37 cellular contexts compared by ENCODE assay signal in the genomic region with DNA sequence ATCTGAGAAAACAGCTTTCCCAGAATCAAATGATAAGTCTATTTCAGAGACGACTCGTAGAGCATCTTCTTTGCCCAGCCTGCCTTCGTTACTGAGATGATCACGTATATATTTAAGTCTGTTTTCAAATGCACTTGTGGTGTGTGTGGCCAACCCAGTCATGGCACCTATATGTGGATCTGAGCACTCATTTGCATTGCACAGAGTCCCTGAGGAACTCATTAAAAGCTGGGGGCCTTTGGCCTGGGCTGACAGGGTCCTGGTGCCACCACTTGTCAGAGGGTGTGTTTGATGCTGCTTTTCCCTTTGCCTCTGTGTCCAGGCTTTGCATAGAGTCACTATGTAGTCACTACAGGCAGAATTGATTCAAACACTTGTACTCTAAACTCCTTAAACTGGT. TPM values are rescaled to one million over a fixed set of nuclear protein-coding genes. Genes with fewer than 3 reads are reported as not detected.
"Had no signal": no experiment of that assay in that cellular context is flagged by ENCODE, and none has a peak within 500 bp of the region (broad histone marks: within the 10 kb centered on the region; RNA-seq: fewer than 3 reads in every experiment).

No MANE protein-coding gene starts in this region.

- DNase-seq: activated effector memory CD4-positive, alpha-beta T cell treated with anti-CD3 and anti-CD28 coated beads, Interleukin-2, amount 50 U/mL, for 16 hours; activated effector memory CD4-positive, alpha-beta T cell treated with Interleukin-2 at 50 U/mL for 16 hours; activated gamma-delta T cell; activated gamma-delta T cell treated with Interleukin-2 at 50 U/mL for 16 hours; activated naive CD4-positive, alpha-beta T cell; activated naive CD4-positive, alpha-beta T cell treated with anti-CD3 and anti-CD28 coated beads for 36 hours; activated naive CD4-positive, alpha-beta T cell treated with anti-CD3 and anti-CD28 coated beads, Interleukin-2, amount 10 ng/mL, durations not matched to agents 7 days and 5 days; activated naive CD4-positive, alpha-beta T cell treated with anti-CD3 and anti-CD28 coated beads, Interleukin-2, amount 50 U/mL, for 16 hours; activated naive CD4-positive, alpha-beta T cell treated with Interleukin-2 at 50 U/mL for 16 hours; activated naive CD8-positive, alpha-beta T cell treated with anti-CD3 and anti-CD28 coated beads for 36 hours; activated naive CD8-positive, alpha-beta T cell treated with anti-CD3 and anti-CD28 coated beads, Interleukin-2, amount 10 ng/mL, durations not matched to agents 7 days and 5 days; activated naive CD8-positive, alpha-beta T cell treated with anti-CD3 and anti-CD28 coated beads, Interleukin-2, amount 50 U/mL, for 24 hours; activated T-cell treated with anti-CD3 and anti-CD28 coated beads, Interleukin-2, amount 50 U/mL, for 24 hours; activated T-cell treated with anti-CD3 and anti-CD28 coated beads, Interleukin-2, amount 50 U/mL, for 4 hours; activated T-cell treated with anti-CD3 and anti-CD28 coated beads, Interleukin-2, amount 50 U/mL, for 48 hours; activated T-cell treated with anti-CD3 and anti-CD28 coated beads, Interleukin-2, amount 50 U/mL, for 72 hours; adrenal gland; amniotic stem cell; amygdala; anterior cingulate cortex; aorta; body of pancreas; brain microvascular endothelial cell; caudate nucleus; central memory CD4-positive, alpha-beta T cell; cerebellar nuclear complex had no signal

- H3K4me3 ChIP-seq: adrenal gland, ascending aorta, body of pancreas, breast epithelium, cardiac muscle cell had no signal

- H3K9me3 ChIP-seq: adrenal gland, ascending aorta, body of pancreas, breast epithelium had no signal

- H3K27me3 ChIP-seq: ascending aorta, body of pancreas, brain microvascular endothelial cell had no signal

- FAIRE-seq: astrocyte had no signal

- H3K36me3 ChIP-seq: adrenal gland, ascending aorta, brain microvascular endothelial cell, breast epithelium, cardiac muscle cell had no signal

- ATAC-seq: activated naive CD4-positive, alpha-beta T cell treated with anti-CD3 and anti-CD28 coated beads, Interleukin-2, amount 50 U/mL, for 72 hours; activated naive CD8-positive, alpha-beta T cell treated with anti-CD3 and anti-CD28 coated beads, Interleukin-2, amount 50 U/mL, for 24 hours; activated T-cell treated with anti-CD3 and anti-CD28 coated beads, Interleukin-2, amount 50 U/mL, for 4 hours; activated T-cell treated with anti-CD3 and anti-CD28 coated beads, Interleukin-2, amount 50 U/mL, for 72 hours; activated T-helper 17 cell treated with anti-CD3 and anti-CD28 coated beads, Interleukin-2, amount 50 U/mL, for 72 hours; body of pancreas had no signal

- H3K4me1 ChIP-seq: adrenal gland, ascending aorta, body of pancreas, breast epithelium had no signal

- H3K27ac ChIP-seq: adrenal gland, ascending aorta, body of pancreas, brain microvascular endothelial cell, breast epithelium, cardiac muscle cell had no signal

RNA-seq across cellular contexts. Expression of a gene that starts 17.4 kb away (rescaled TPM):
- total RNA-seq: activated naive CD4-positive, alpha-beta T cell treated with anti-CD3 and anti-CD28 coated beads for 36 hours; activated naive CD4-positive, alpha-beta T cell treated with anti-CD3 and anti-CD28 coated beads, Interleukin-2, amount 50 U/mL, for 72 hours; activated naive CD8-positive, alpha-beta T cell treated with anti-CD3 and anti-CD28 coated beads for 36 hours; activated naive CD8-positive, alpha-beta T cell treated with anti-CD3 and anti-CD28 coated beads, Interleukin-2, amount 10 ng/mL, durations not matched to agents 7 days and 5 days; activated T-cell treated with anti-CD3 and anti-CD28 coated beads, Interleukin-2, amount 50 U/mL, for 4 hours; activated T-cell treated with anti-CD3 and anti-CD28 coated beads, Interleukin-2, amount 50 U/mL, for 72 hours; activated T-helper 1 cell treated with anti-CD3 and anti-CD28 coated beads, Interleukin-12 subunit alpha, Interleukin-12 subunit beta, Interleukin-2, Interleukin-4 antibody, amounts not matched to agents 30 ng/mL and 10 ng/mL and 1 ng/mL, durations not matched to agents 14 hours and 24 hours and 36 hours; activated T-helper 17 cell treated with anti-CD3 and anti-CD28 coated beads, Interleukin-2, amount 50 U/mL, for 72 hours; activated T-helper 2 cell treated with anti-CD3 and anti-CD28 coated beads, Interferon-gamma antibody, Interleukin-2, Interleukin-4, amounts not matched to agents 10 μg/mL and 5 μg/mL and 100 μg/mL, durations not matched to agents 14 hours and 24 hours and 36 hours; adrenal gland; ascending aorta; astrocyte; body of pancreas; bronchial epithelial cell; cardiac muscle cell; cerebellum; chondrocyte had no signal
- polyA plus RNA-seq: aorta, cardiac muscle cell had no signal
